1 cellular context compared by ENCODE assay signal in the genomic region with DNA sequence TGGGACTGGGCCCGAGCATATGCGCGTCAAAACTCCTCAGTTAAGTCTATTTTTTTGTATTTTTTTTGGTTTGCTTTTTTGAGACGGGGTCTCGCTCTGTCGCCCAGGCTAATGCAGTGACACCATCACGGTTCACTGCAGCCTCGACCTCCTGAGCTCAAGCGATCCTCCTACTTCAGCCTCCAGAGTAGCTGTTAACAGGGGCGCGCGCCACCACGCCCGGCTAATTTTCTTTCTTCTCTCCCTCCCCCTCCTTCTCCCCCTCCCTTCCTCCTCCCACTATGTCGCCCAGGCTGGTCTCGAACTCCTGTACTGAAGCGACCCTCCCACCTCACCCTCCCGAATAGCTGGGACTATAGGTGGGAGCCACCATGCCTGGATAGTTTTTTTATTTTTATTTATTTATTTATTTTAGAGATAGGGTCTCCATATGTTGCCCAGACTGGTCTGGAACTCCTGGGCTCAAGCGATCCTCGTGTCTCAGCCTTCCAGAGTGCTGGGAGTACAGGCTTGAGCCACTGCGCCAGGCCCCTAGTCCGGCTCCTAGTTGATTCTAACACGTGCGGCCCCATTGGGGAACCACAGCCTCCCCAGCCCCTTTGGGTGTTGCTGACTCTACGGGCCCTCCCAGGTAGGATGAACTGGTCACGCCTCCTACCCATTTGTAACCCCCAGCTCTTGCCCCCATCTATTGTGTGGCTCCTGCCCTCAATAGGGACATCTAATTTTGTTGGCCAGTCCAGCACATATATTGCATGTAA.
TF ChIP-seq lines count a peak whose summit lies in the region.

No MANE protein-coding gene starts in this region.

TF ChIP-seq in K562, 482 proteins besides CTCF, POLR2A, EP300 and RAD21 (continues in another document):
- TF ChIP-seq STAT5B (CRISPR knock-in tag; IDR thresholded peaks at IDR 0.05) (no peak), TRIM24 (IDR thresholded peaks at IDR 0.05) (peak in 1 of 2 experiments; percentile 16; a peak in 1 of 4 replicates), MYC (IDR thresholded peaks at IDR 0.05; ENCODE audit: low read depth, low read length) (0 out of 2 replicates have a peak, but pooled peaks have one; percentile 12), MYC (CRISPR knock-in tag; IDR thresholded peaks at IDR 0.05; ENCODE audit: borderline replicate concordance, low read depth) (0 out of 2 replicates have a peak, but pooled peaks have one; percentile 30), PHB2 (IDR thresholded peaks at IDR 0.05; ENCODE audit: low read depth) (0 out of 2 replicates have a peak, but pooled peaks have one; percentile 39), TAL1 (IDR thresholded peaks at IDR 0.05) (peak; percentile 28; the same call in 1 of the 2 replicates), THAP12 (CRISPR knock-in tag; IDR thresholded peaks at IDR 0.05) (0 out of 2 replicates have a peak, but pooled peaks have one; percentile 41), LEF1 (IDR thresholded peaks at IDR 0.05) (0 out of 2 replicates have a peak, but pooled peaks have one; percentile 27), HLTF (IDR thresholded peaks at IDR 0.05) (peak; percentile 85; the same call in 1 of the 2 replicates), HDAC1 (IDR thresholded peaks at IDR 0.05) (peak in 1 of 2 experiments; percentile 45; a peak in 2 of 4 replicates), DPF2 (IDR thresholded peaks at IDR 0.05) (peak; percentile 58), BCOR (IDR thresholded peaks at IDR 0.05) (peak; percentile 27; the same call in 1 of the 2 replicates), E2F6 (IDR thresholded peaks at IDR 0.05; ENCODE audit: borderline replicate concordance in 1 of 2, extremely low read depth in 1 of 2, insufficient read depth in 1 of 2, insufficient read length in 1 of 2, low read depth in 1 of 2, low read length in 1 of 2, poor library complexity in 1 of 2, severe bottlenecking in 1 of 2) (peak in 1 of 2 experiments; percentile 1), CXXC5 (CRISPR knock-in tag; IDR thresholded peaks at IDR 0.05) (no peak), HDAC2 (IDR thresholded peaks at IDR 0.05) (peak; percentile 52; the same call in 1 of the 2 replicates), HNRNPUL1 (IDR thresholded peaks at IDR 0.05; ENCODE audit: low read length) (no peak), MTF1 (CRISPR knock-in tag; IDR thresholded peaks at IDR 0.05; ENCODE audit: borderline replicate concordance) (no peak), CHD1 (IDR thresholded peaks at IDR 0.05; ENCODE audit: low read length) (peak; percentile 29), EZH2 (IDR thresholded peaks at IDR 0.05; ENCODE audit: borderline replicate concordance, low read depth, low read length) (no peak), MGA (IDR thresholded peaks at IDR 0.05) (peak; percentile 22; the same call in 1 of the 2 replicates), ZBTB7A (IDR thresholded peaks at IDR 0.05; ENCODE audit: borderline replicate concordance, control insufficient read depth, low read depth, low read length) (peak; percentile 11; the same call in 1 of the 2 replicates), ZNF121 (CRISPR knock-in tag; conservative IDR thresholded peaks at IDR 0.05) (peak; percentile 93), NFATC3 (IDR thresholded peaks at IDR 0.05) (peak; percentile 49; the same call in 1 of the 2 replicates), TCF3 (CRISPR knock-in tag; IDR thresholded peaks at IDR 0.05) (no peak), TSC22D4 (tag; IDR thresholded peaks at IDR 0.05) (no peak), SMARCA4 (IDR thresholded peaks at IDR 0.05) (peak; percentile 43; the same call in 1 of the 2 replicates), TRIM25 (IDR thresholded peaks at IDR 0.05; ENCODE audit: borderline replicate concordance) (peak; percentile 61; the same call in 1 of the 2 replicates), NKRF (IDR thresholded peaks at IDR 0.05; ENCODE audit: borderline replicate concordance) (peak; percentile 91), ELF4 (CRISPR knock-in tag; IDR thresholded peaks at IDR 0.05) (0 out of 2 replicates have a peak, but pooled peaks have one; percentile 1)
- TF ChIP-seq, protein P1, sequence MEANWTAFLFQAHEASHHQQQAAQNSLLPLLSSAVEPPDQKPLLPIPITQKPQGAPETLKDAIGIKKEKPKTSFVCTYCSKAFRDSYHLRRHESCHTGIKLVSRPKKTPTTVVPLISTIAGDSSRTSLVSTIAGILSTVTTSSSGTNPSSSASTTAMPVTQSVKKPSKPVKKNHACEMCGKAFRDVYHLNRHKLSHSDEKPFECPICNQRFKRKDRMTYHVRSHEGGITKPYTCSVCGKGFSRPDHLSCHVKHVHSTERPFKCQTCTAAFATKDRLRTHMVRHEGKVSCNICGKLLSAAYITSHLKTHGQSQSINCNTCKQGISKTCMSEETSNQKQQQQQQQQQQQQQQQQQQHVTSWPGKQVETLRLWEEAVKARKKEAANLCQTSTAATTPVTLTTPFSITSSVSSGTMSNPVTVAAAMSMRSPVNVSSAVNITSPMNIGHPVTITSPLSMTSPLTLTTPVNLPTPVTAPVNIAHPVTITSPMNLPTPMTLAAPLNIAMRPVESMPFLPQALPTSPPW (CRISPR knock-in tag; IDR thresholded peaks at IDR 0.05): peak; percentile 62
- TF ChIP-seq, protein P2, sequence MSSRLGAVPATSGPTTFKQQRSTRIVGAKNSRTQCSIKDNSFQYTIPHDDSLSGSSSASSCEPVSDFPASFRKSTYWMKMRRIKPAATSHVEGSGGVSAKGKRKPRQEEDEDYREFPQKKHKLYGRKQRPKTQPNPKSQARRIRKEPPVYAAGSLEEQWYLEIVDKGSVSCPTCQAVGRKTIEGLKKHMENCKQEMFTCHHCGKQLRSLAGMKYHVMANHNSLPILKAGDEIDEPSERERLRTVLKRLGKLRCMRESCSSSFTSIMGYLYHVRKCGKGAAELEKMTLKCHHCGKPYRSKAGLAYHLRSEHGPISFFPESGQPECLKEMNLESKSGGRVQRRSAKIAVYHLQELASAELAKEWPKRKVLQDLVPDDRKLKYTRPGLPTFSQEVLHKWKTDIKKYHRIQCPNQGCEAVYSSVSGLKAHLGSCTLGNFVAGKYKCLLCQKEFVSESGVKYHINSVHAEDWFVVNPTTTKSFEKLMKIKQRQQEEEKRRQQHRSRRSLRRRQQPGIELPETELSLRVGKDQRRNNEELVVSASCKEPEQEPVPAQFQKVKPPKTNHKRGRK (tag; IDR thresholded peaks at IDR 0.05): no peak
